ENCODE assay signal across 8 cellular contexts in genomic region chr3:158801696-158802398, GRCh38. TPM values are rescaled to one million over a fixed set of nuclear protein-coding genes. Genes with fewer than 3 reads are reported as not detected.
DNase-seq lines count a peak whose midpoint lies in the region; ATAC-seq and TF ChIP-seq lines count a peak whose summit lies in the region.

A gene with protein sequence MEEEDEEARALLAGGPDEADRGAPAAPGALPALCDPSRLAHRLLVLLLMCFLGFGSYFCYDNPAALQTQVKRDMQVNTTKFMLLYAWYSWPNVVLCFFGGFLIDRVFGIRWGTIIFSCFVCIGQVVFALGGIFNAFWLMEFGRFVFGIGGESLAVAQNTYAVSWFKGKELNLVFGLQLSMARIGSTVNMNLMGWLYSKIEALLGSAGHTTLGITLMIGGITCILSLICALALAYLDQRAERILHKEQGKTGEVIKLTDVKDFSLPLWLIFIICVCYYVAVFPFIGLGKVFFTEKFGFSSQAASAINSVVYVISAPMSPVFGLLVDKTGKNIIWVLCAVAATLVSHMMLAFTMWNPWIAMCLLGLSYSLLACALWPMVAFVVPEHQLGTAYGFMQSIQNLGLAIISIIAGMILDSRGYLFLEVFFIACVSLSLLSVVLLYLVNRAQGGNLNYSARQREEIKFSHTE (plus strand): TSS chr3:158802054. CDS start chr3:158802153, 99 bp downstream.

- TF ChIP-seq CTCF in C4-2B (conservative IDR thresholded peaks at IDR 0.05): no peak

- DNase-seq in NCI-H748 treated with DMSO at 0.1 percent for 48 hours (lab: John Stamatoyannopoulos, UW) (peak; percentile 32), dedifferentiated amniotic fluid mesenchymal stem cell (ENCODE audit: extremely low spot score) (peak; percentile 82), left lobe of liver (ENCODE audit: low spot score) (peak; percentile 98)
- peak; percentile 71 to 85 for DNase-seq in activated CD4-positive, alpha-beta T cell treated with anti-CD3 and anti-CD28 coated beads, Interleukin-2, amount 50 U/mL, for 24 hours (ENCODE audit: low read depth in 1 of 2, low spot score in 1 of 2)
- DNase-seq in stimulated activated CD4-positive, alpha-beta T cell treated with anti-CD3 and anti-CD28 coated beads, Interleukin-2, amount 100 ng/mL, for 4 hours (ENCODE audit: low read depth): peak; percentile 79

- H3K27ac ChIP-seq in C4-2B: peak within 1 kb of the TSS; percentile 68

- ATAC-seq in GM19395 (IDR thresholded peaks at IDR 0.05; ENCODE audit: unreplicated experiment) (peak; percentile 99), HG03558 (IDR thresholded peaks at IDR 0.05; ENCODE audit: extremely low read depth, unreplicated experiment) (peak; percentile 97), left lobe of liver (peak; percentile 97)

RNA-seq across cellular contexts. Expression of the gene that starts here (rescaled TPM):
- 28.5 TPM for total RNA-seq in left lobe of liver

Comparison
In these comparisons a context has a peak if more than half of its experiments do, and no peak if none do; other contexts are left out.
1. Peak in every context shown above with its lines: DNase-seq, ATAC-seq and H3K27ac ChIP-seq.
2. DNase-seq: peak in every context shown above with its lines; median percentile 98 in left lobe of liver; 82 in dedifferentiated amniotic fluid mesenchymal stem cell; 79 in stimulated activated CD4-positive, alpha-beta T cell treated with anti-CD3 and anti-CD28 coated beads, Interleukin-2, amount 100 ng/mL, for 4 hours; 78 in activated CD4-positive, alpha-beta T cell treated with anti-CD3 and anti-CD28 coated beads, Interleukin-2, amount 50 U/mL, for 24 hours; 32 in NCI-H748 treated with DMSO at 0.1 percent for 48 hours.